Comparison of ENCODE assay signal across 24 cellular contexts in the genomic region with DNA sequence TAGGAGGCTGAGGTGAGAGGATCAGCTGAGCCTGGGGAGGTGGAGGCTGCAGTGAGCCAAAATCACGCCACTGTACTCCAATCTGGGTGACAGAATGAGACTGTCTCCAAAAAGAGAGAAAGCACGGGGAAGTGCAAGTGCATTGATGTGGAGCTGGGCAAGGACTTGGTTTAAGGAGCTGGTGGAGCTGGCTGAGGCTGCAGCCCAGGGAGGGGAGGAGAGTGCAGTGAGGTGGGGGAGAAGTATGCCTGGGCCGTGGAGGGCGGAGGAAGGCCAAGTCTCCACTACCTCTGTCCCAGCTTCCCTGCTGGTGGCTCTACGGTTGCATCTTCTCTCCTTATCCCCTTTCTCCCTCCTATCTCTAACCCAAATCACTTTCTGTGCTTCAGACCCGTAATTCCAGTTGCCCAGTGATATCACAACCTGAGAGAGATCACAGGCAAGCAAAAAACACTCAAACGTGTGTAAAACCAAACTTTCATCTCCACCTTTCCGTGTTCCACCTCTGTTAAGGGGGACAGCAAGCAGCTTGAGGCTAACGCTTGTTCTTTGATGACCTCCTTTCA. TPM values are rescaled to one million over a fixed set of nuclear protein-coding genes. Genes with fewer than 3 reads are reported as not detected.
A peak's percentile ranks its signal among the peaks of the same experiment; 100 is the strongest.
DNase-seq lines count a peak whose midpoint lies in the region; ATAC-seq, FAIRE-seq and TF ChIP-seq lines count a peak whose summit lies in the region.
"Had no signal": no experiment of that assay in that cellular context is flagged by ENCODE, and none has a peak within 500 bp of the region (broad histone marks: within the 10 kb centered on the region; RNA-seq: fewer than 3 reads in every experiment).

No MANE protein-coding gene starts in this region.

- DNase-seq in activated T-cell treated with anti-CD3 and anti-CD28 coated beads, Interleukin-2, amount 50 U/mL, for 24 hours, result no peak
- DNase-seq in activated T-cell treated with anti-CD3 and anti-CD28 coated beads, Interleukin-2, amount 50 U/mL, for 72 hours, result no peak
- DNase-seq in IMR-90 (no peak), chondrocyte (ENCODE audit: low spot score) (peak; percentile 36), trophoblast cell (no peak), GM12891 (ENCODE audit: insufficient read length, low spot score) (no peak), epidermal melanocyte (ENCODE audit: insufficient read length, low spot score) (no peak), COLO668 (lab: John Stamatoyannopoulos, UW; ENCODE audit: unreplicated experiment) (no peak)
- DNase-seq: activated CD4-positive, alpha-beta T cell treated with anti-CD3 and anti-CD28 coated beads for 48 hours; BE2C; EL; esophagus squamous epithelium; lower lobe of right lung; NCI-H1092 treated with DMSO at 0.1 percent for 48 hours; NCI-H2029; NCI-H345; nucleus accumbens; SIG-M5; stimulated activated CD4-positive, alpha-beta T cell treated with anti-CD3 and anti-CD28 coated beads, Interleukin-2, amount 100 ng/mL, for 48 hours; transverse colon had no signal

- H3K4me2 ChIP-seq in IMR-90 (ENCODE audit: low read depth, low read length) (no peak overlapping the region), trophoblast cell (ENCODE audit: low read length) (no peak overlapping the region)

- ATAC-seq in activated T-cell treated with anti-CD3 and anti-CD28 coated beads, Interleukin-2, amount 50 U/mL, for 72 hours (replicated peaks in 1 of 2), result no peak
- ATAC-seq in IMR-90 (ENCODE audit: low read depth), result no peak
- ATAC-seq: lower lobe of right lung had no signal

- no peaks in the 10 kb centered on the region for H3K9me3 Mint-ChIP-seq in activated T-cell treated with anti-CD3 and anti-CD28 coated beads, Interleukin-2, amount 50 U/mL, for 24 hours
- no peaks in the 10 kb centered on the region for H3K9me3 Mint-ChIP-seq in activated T-cell treated with anti-CD3 and anti-CD28 coated beads, Interleukin-2, amount 50 U/mL, for 72 hours
- no peaks in the 10 kb centered on the region for H3K9me3 Mint-ChIP-seq in chondrocyte (ENCODE audit: low read depth)
- H3K9me3 Mint-ChIP-seq: stimulated activated naive CD8-positive, alpha-beta T cell treated with anti-CD3 and anti-CD28 coated beads, Interleukin-15, Interleukin-2, amounts not matched to agents 100 ng/mL and 50 ng/mL, for 24 hours had no signal

- 83% methylated on average over 6 of the region's 9 CpGs; no CpG with 5 or more reads in 1 of the 2 experiments for WGBS in IMR-90 (ENCODE audit: extremely low coverage in 2 of 2, insufficient read length in 1 of 2), 2 experiments
- no CpG with 5 or more reads among the region's 9 CpGs for WGBS in trophoblast cell (ENCODE audit: extremely low coverage, insufficient coverage, insufficient read length)

- H4K12ac ChIP-seq in trophoblast cell (ENCODE audit: low read depth, low read length), result no peak overlapping the region

- H3K9ac ChIP-seq in IMR-90 (ENCODE audit: low read depth, low read length) (no peak overlapping the region), trophoblast cell (ENCODE audit: low read length) (no peak overlapping the region)

- no peaks in the 10 kb centered on the region for H3K27me3 ChIP-seq in IMR-90 (ENCODE audit: control insufficient read depth, insufficient read depth, low read length)
- H3K27me3 ChIP-seq in trophoblast cell (ENCODE audit: insufficient read depth, low read length), result no peaks in the 10 kb centered on the region
- H3K27me3 ChIP-seq: BE2C, esophagus squamous epithelium, gastroesophageal sphincter, transverse colon had no signal

- no peak overlapping the region for H2BK15ac ChIP-seq in IMR-90 (ENCODE audit: low read depth, low read length)

- H3K56ac ChIP-seq in IMR-90 (ENCODE audit: extremely low read depth, insufficient read depth, low read length), result no peak overlapping the region

- in situ Hi-C loops in IMR-90 (cut with MboI; ENCODE audit: low sequenced_read_pairs), result no loop called here

- no peak overlapping the region for H2BK12ac ChIP-seq in trophoblast cell (ENCODE audit: low read length)

- CTCF ChIA-PET in IMR-90 (lab: Yijun Ruan, JAX), result no interaction called here

- H4K5ac ChIP-seq in IMR-90 (ENCODE audit: low read depth, low read length), result no peak overlapping the region

- H3K4me3 Mint-ChIP-seq in activated T-cell treated with anti-CD3 and anti-CD28 coated beads, Interleukin-2, amount 50 U/mL, for 24 hours, result no peak overlapping the region
- H3K4me3 Mint-ChIP-seq in activated T-cell treated with anti-CD3 and anti-CD28 coated beads, Interleukin-2, amount 50 U/mL, for 72 hours, result no peak overlapping the region
- no peak overlapping the region for H3K4me3 Mint-ChIP-seq in chondrocyte (ENCODE audit: unreplicated experiment)
- H3K4me3 Mint-ChIP-seq: stimulated activated naive CD8-positive, alpha-beta T cell treated with anti-CD3 and anti-CD28 coated beads, Interleukin-15, Interleukin-2, amounts not matched to agents 100 ng/mL and 50 ng/mL, for 24 hours had no signal

- no peak overlapping the region for H4K8ac ChIP-seq in IMR-90 (ENCODE audit: low read depth in 2 of 2, low read length in 2 of 2)
- H4K8ac ChIP-seq in trophoblast cell (ENCODE audit: low read depth, low read length), result no peak overlapping the region

- H3K79me1 ChIP-seq in IMR-90 (ENCODE audit: low read depth in 1 of 2, low read length in 2 of 2) (peaks cover 0 to 72% of the 10 kb centered on the region in 2 experiments; a peak in 2 of 4 replicates), trophoblast cell (ENCODE audit: low read length) (no peaks in the 10 kb centered on the region)

- H2BK120ac ChIP-seq in IMR-90 (ENCODE audit: low read depth, low read length) (no peak overlapping the region), trophoblast cell (ENCODE audit: insufficient read depth, low read length, poor library complexity) (no peak overlapping the region)

- H3K4me1 ChIP-seq in IMR-90 (ENCODE audit: control insufficient read depth, insufficient read depth, low read length) (peaks cover 10% of the 10 kb centered on the region), trophoblast cell (ENCODE audit: control insufficient read depth in 1 of 2, insufficient read depth in 2 of 2, low read length in 2 of 2) (peaks cover 15 to 18% of the 10 kb centered on the region in 2 experiments)
- H3K4me1 ChIP-seq: BE2C, transverse colon had no signal

- H3K4ac ChIP-seq in IMR-90 (ENCODE audit: low read depth, low read length) (no peak overlapping the region), trophoblast cell (ENCODE audit: low read depth, low read length) (no peak overlapping the region)

- H3K4me3 ChIP-seq in IMR-90 (ENCODE audit: insufficient read depth, low read depth, low read length) (no peak overlapping the region), trophoblast cell (ENCODE audit: low read depth, low read length) (peak overlapping the region; percentile 45)
- H3K4me3 ChIP-seq: A549, esophagus squamous epithelium, gastroesophageal sphincter, lower lobe of right lung, transverse colon had no signal

- POLR2A ChIA-PET in IMR-90 (lab: Charles Lee; ENCODE audit: unreplicated experiment), result no interaction called here

- H3K14ac ChIP-seq in IMR-90 (replicated peaks; ENCODE audit: low read depth, low read length) (no peak overlapping the region), trophoblast cell (ENCODE audit: low read length) (no peak overlapping the region)

- H3K27me3 Mint-ChIP-seq in activated T-cell treated with anti-CD3 and anti-CD28 coated beads, Interleukin-2, amount 50 U/mL, for 24 hours, result no peaks in the 10 kb centered on the region
- H3K27me3 Mint-ChIP-seq in activated T-cell treated with anti-CD3 and anti-CD28 coated beads, Interleukin-2, amount 50 U/mL, for 72 hours (ENCODE audit: low read depth), result no peaks in the 10 kb centered on the region
- H3K27me3 Mint-ChIP-seq in chondrocyte (ENCODE audit: low read depth), result no peaks in the 10 kb centered on the region
- H3K27me3 Mint-ChIP-seq: stimulated activated naive CD8-positive, alpha-beta T cell treated with anti-CD3 and anti-CD28 coated beads, Interleukin-15, Interleukin-2, amounts not matched to agents 100 ng/mL and 50 ng/mL, for 24 hours had no signal

- H3K27ac Mint-ChIP-seq in activated T-cell treated with anti-CD3 and anti-CD28 coated beads, Interleukin-2, amount 50 U/mL, for 24 hours, result peak overlapping the region; percentile 61
- no peak overlapping the region for H3K27ac Mint-ChIP-seq in activated T-cell treated with anti-CD3 and anti-CD28 coated beads, Interleukin-2, amount 50 U/mL, for 72 hours
- peak overlapping the region; percentile 83 for H3K27ac Mint-ChIP-seq in chondrocyte (ENCODE audit: unreplicated experiment)
- H3K27ac Mint-ChIP-seq: stimulated activated naive CD8-positive, alpha-beta T cell treated with anti-CD3 and anti-CD28 coated beads, Interleukin-15, Interleukin-2, amounts not matched to agents 100 ng/mL and 50 ng/mL, for 24 hours had no signal

- H3K18ac ChIP-seq in IMR-90 (ENCODE audit: low read depth, low read length) (no peak overlapping the region), trophoblast cell (ENCODE audit: low read length) (no peak overlapping the region)

- peaks cover 50% of the 10 kb centered on the region for H3K36me3 ChIP-seq in IMR-90 (ENCODE audit: control insufficient read depth, insufficient read depth, low read length)
- H3K36me3 ChIP-seq in trophoblast cell (ENCODE audit: control insufficient read depth in 1 of 2, insufficient read depth in 2 of 2, low read length in 2 of 2), result peaks cover 31 to 54% of the 10 kb centered on the region in 2 experiments

- H2AFZ ChIP-seq in IMR-90 (replicated peaks; ENCODE audit: low read length, poor library complexity) (no peak overlapping the region), trophoblast cell (ENCODE audit: insufficient read depth, low read length, poor library complexity) (no peak overlapping the region)

- H2BK5ac ChIP-seq in IMR-90 (ENCODE audit: low read depth, low read length, poor library complexity, severe bottlenecking), result no peak overlapping the region
- no peak overlapping the region for H2BK5ac ChIP-seq in trophoblast cell (ENCODE audit: low read depth, low read length, poor library complexity)

- H4K91ac ChIP-seq in IMR-90 (ENCODE audit: insufficient read depth, low read depth, low read length) (no peak overlapping the region), trophoblast cell (ENCODE audit: low read depth, low read length) (no peak overlapping the region)

- TF ChIP-seq POLR2A in IMR-90 (IDR thresholded peaks at IDR 0.05; ENCODE audit: low read depth, low read length), result no peak
- TF ChIP-seq POLR2A in GM12891 (IDR thresholded peaks at IDR 0.05; ENCODE audit: low read depth, low read length), result no peak

- no peak overlapping the region for H3K27ac ChIP-seq in IMR-90 (ENCODE audit: insufficient read depth, low read length)
- no peak overlapping the region for H3K27ac ChIP-seq in trophoblast cell (ENCODE audit: low read depth, low read length)
- H3K27ac ChIP-seq: transverse colon had no signal

- H2AK9ac ChIP-seq in IMR-90 (replicated peaks; ENCODE audit: low read depth, low read length, poor library complexity), result peak overlapping the region; percentile 73

- H2BK20ac ChIP-seq in IMR-90 (ENCODE audit: low read depth, low read length), result no peak overlapping the region

- H3K9me1 ChIP-seq in IMR-90 (ENCODE audit: insufficient read depth, low read length), result peaks cover 21% of the 10 kb centered on the region

- no peaks in the 10 kb centered on the region for H3K79me2 ChIP-seq in trophoblast cell (ENCODE audit: control insufficient read depth, insufficient read depth, low read length, poor library complexity)

- no peak for FAIRE-seq in GM12891 (lab: Jason Lieb, UNC)
- FAIRE-seq: A549, keratinocyte had no signal

- intact Hi-C loops in IMR-90 (cut with micrococcal nuclease), result no loop called here

- H2AK5ac ChIP-seq in IMR-90 (ENCODE audit: low read depth, low read length) (no peak overlapping the region), trophoblast cell (ENCODE audit: low read length) (no peak overlapping the region)

- no peak for TF ChIP-seq RAD21 in IMR-90 (IDR thresholded peaks at IDR 0.05; ENCODE audit: low read length)

- peaks cover 95% of the 10 kb centered on the region for H3K36me3 Mint-ChIP-seq in activated T-cell treated with anti-CD3 and anti-CD28 coated beads, Interleukin-2, amount 50 U/mL, for 24 hours (ENCODE audit: low read depth)
- H3K36me3 Mint-ChIP-seq in activated T-cell treated with anti-CD3 and anti-CD28 coated beads, Interleukin-2, amount 50 U/mL, for 72 hours (ENCODE audit: insufficient read depth in 2 of 2), result peaks cover 0 to 9% of the 10 kb centered on the region in 2 donors
- peaks cover 33% of the 10 kb centered on the region for H3K36me3 Mint-ChIP-seq in chondrocyte (ENCODE audit: low read depth)

- TF ChIP-seq CTCF in IMR-90 (conservative IDR thresholded peaks at IDR 0.05; ENCODE audit: low read depth, low read length) (no peak), chondrocyte (IDR thresholded peaks at IDR 0.05) (no peak)

- dilution Hi-C loops in IMR-90 (cut with HindIII; ENCODE audit: low sequenced_read_pairs, unreplicated experiment), result no loop called here

- H4K20me1 ChIP-seq in IMR-90 (ENCODE audit: insufficient read depth, low read length), result 0 out of 2 replicates have a peak, but pooled peaks cover 3% of the 10 kb centered on the region

- H3K9me3 ChIP-seq in IMR-90 (ENCODE audit: control insufficient read depth, insufficient read depth, low read length), result no peaks in the 10 kb centered on the region
- H3K9me3 ChIP-seq in trophoblast cell (ENCODE audit: insufficient read depth, low read depth, low read length), result no peaks in the 10 kb centered on the region
- H3K9me3 ChIP-seq: A549, BE2C, esophagus squamous epithelium, gastroesophageal sphincter, lower lobe of right lung, transverse colon had no signal

- no peak overlapping the region for H3K23ac ChIP-seq in IMR-90 (ENCODE audit: low read depth, low read length)
- H3K23ac ChIP-seq in trophoblast cell (ENCODE audit: low read length), result no peak overlapping the region

- BruUV-seq in IMR-90 (replicated peaks; lab: Mats Ljungman, UMichigan), result no TSS peak

- no peaks in the 10 kb centered on the region for H3K4me1 Mint-ChIP-seq in activated T-cell treated with anti-CD3 and anti-CD28 coated beads, Interleukin-2, amount 50 U/mL, for 24 hours (ENCODE audit: low read depth)
- no peaks in the 10 kb centered on the region for H3K4me1 Mint-ChIP-seq in activated T-cell treated with anti-CD3 and anti-CD28 coated beads, Interleukin-2, amount 50 U/mL, for 72 hours (ENCODE audit: low read depth)
- H3K4me1 Mint-ChIP-seq in chondrocyte (ENCODE audit: low read depth), result peaks cover 26% of the 10 kb centered on the region

RNA-seq across cellular contexts. Expression of gene TOR3A, which starts 11.1 kb away (rescaled TPM):
- 10 to 100 TPM; 34.0 to 38.9 TPM for total RNA-seq in activated T-cell treated with anti-CD3 and anti-CD28 coated beads, Interleukin-2, amount 50 U/mL, for 72 hours
- total RNA-seq in IMR-90 (2012; rRNA removed) (11.9 and 16.8 TPM in 2 replicates), chondrocyte (17.9 to 19.8 TPM (median 19.4 TPM) in 3 replicates)
- 22.2 and 22.7 TPM in 2 replicates for polyA plus RNA-seq in IMR-90 (2012; rRNA removed)
- polyA plus RNA-seq in IMR-90 (2012; cell fraction: cytosol; rRNA removed), result 23.9 and 24.0 TPM in 2 replicates
- polyA plus RNA-seq in IMR-90 (2012; cell fraction: nucleus; rRNA removed; ENCODE audit: low replicate concordance), result 17.2 and 26.3 TPM in 2 replicates
- polyA plus RNA-seq in trophoblast cell (2013), result 7.3 and 7.9 TPM in 2 replicates
- 22.3 TPM for polyA plus RNA-seq in GM12891 (2012; ENCODE audit: low read depth, missing spikeins)
